ENCODE assay signal across 8 cellular contexts in the genomic region with DNA sequence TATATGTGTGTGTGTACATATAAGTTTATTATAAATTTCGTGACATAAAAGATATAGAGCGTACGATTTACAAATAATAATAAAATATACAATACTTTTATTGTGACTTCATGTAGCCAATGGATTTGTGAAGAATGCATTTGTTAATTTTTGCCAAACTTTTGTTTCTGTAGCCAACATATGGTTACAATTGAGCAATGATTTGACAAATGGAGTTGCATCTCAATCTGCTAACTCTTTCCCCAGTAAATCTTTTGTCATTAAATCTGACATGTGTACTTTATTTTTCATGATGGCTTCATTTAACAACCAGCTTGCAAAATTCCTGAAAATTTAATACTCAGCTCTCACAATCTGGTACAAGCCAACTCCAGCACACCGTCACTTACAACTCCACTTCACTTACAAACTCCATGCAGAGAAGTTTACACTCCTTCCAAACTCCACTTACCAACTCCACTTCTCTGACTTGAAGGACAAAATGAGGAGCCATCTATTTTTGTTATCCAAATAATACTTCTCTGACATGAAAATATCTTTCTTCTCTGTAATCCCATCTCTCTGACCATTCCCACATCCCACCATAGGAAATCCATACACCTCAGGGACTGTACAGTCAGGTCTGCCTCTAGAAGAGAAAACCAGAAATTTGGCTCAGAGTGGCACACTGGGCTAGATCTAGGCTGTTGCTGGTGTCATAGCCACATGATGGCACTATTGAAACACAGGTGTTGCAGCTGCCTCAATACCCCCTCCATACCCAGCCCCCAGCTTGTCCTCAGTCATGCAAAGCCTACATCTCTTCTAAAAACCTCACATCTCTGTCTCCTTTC. TPM values are rescaled to one million over a fixed set of nuclear protein-coding genes. Genes with fewer than 3 reads are reported as not detected.
DNase-seq lines count a peak whose midpoint lies in the region; ATAC-seq, FAIRE-seq and TF ChIP-seq lines count a peak whose summit lies in the region.

No MANE protein-coding gene starts in this region.

- peaks cover 0 to 5% (median 0%) of the 10 kb centered on the region in 3 experiments; a peak in 1 of 7 replicates for H3K36me3 Mint-ChIP-seq in H9 (ENCODE audit: insufficient read depth in 1 of 3, low read depth in 3 of 3)

- no peaks in the 10 kb centered on the region for H3K27me3 Mint-ChIP-seq in H9 (ENCODE audit: low read depth)

- H3K18ac ChIP-seq in H9 (ENCODE audit: insufficient read length, low read depth, low read length), result no peak overlapping the region

- no peak overlapping the region for H3K4me2 ChIP-seq in H9 (ENCODE audit: insufficient read depth, insufficient read length, low read length)

- H3K23ac ChIP-seq in H9 (ENCODE audit: insufficient read length, low read depth, low read length), result no peak overlapping the region

- H3K9ac ChIP-seq in H9 (ENCODE audit: extremely low read depth, insufficient read length, low read length), result no peak overlapping the region

- DNase-seq in D721Med (ENCODE audit: insufficient read length, low spot score) (no peak), H9 (peak; percentile 69), RPMI8226 (peak; percentile 44), fibroblast of villous mesenchyme (ENCODE audit: low read depth) (peak; percentile 35), testis (peak; percentile 55)
- no peak for DNase-seq in activated CD8-positive, alpha-beta memory T cell treated with anti-CD3 and anti-CD28 coated beads, Interleukin-2, amount 50 U/mL, for 48 hours
- no peak for DNase-seq in activated effector memory CD4-positive, alpha-beta T cell treated with anti-CD3 and anti-CD28 coated beads, Interleukin-2, amount 50 U/mL, for 16 hours

- no peak overlapping the region for H4K8ac ChIP-seq in H9 (replicated peaks; ENCODE audit: insufficient read length, low read depth, low read length)

- H3K4me1 Mint-ChIP-seq in H9, result peaks cover 7 to 8% of the 10 kb centered on the region in 2 experiments

- H4K20me1 ChIP-seq in H9 (ENCODE audit: control insufficient read depth, insufficient read depth, insufficient read length), result no peaks in the 10 kb centered on the region

- H3K79me2 ChIP-seq in H9 (ENCODE audit: insufficient read depth, low read length), result no peaks in the 10 kb centered on the region

- TF ChIP-seq CTCF in D721Med (IDR thresholded peaks at IDR 0.05; ENCODE audit: insufficient read depth, missing control alignments), result peak; percentile 66
- TF ChIP-seq CTCF in H9 (conservative IDR thresholded peaks at IDR 0.05), result peak; percentile 78
- TF ChIP-seq CTCF in fibroblast of villous mesenchyme (IDR thresholded peaks at IDR 0.05; ENCODE audit: insufficient read depth, low read depth, low read length), result peak; percentile 44
- TF ChIP-seq CTCF in testis (IDR thresholded peaks at IDR 0.05), result no peak

- no peak overlapping the region for H3K56ac ChIP-seq in H9 (ENCODE audit: insufficient read length, low read depth, low read length)

- no peak overlapping the region for H2AFZ ChIP-seq in H9 (ENCODE audit: low read length)

- H4K5ac ChIP-seq in H9 (ENCODE audit: insufficient read length, low read depth, low read length), result no peak overlapping the region

- WGBS in H9 (ENCODE audit: extremely low coverage, insufficient read length, low lambda C conversion rate), result 100% methylated on average over 1 of the region's 4 CpGs
- WGBS in testis, 2 donors, result 90 to 92% methylated on average over 4 of the region's 4 CpGs

- no peak overlapping the region for H2BK15ac ChIP-seq in H9 (ENCODE audit: low read depth, low read length)

- H2BK12ac ChIP-seq in H9 (ENCODE audit: insufficient read length, low read depth, low read length), result no peak overlapping the region

- no peak overlapping the region for H2BK5ac ChIP-seq in H9 (ENCODE audit: insufficient read length, low read length)

- H3K4ac ChIP-seq in H9 (ENCODE audit: low read depth, low read length), result no peak overlapping the region

- TF ChIP-seq POLR2A in testis (IDR thresholded peaks at IDR 0.05), result no peak

- no peak overlapping the region for H3K4me3 Mint-ChIP-seq in H9

- H3K9me3 Mint-ChIP-seq in H9, result peaks cover 0 to 7% of the 10 kb centered on the region in 2 experiments; a peak in 2 of 5 replicates

- H3K27ac Mint-ChIP-seq in H9, result peak overlapping the region in 1 of 3 experiments; percentile 3; a peak in 2 of 7 replicates

- no peak overlapping the region for H2AK5ac ChIP-seq in H9 (ENCODE audit: insufficient read length, low read length)

- no peak overlapping the region for H3K4me3 ChIP-seq in fibroblast of villous mesenchyme (ENCODE audit: low read depth, low read length)
- H3K4me3 ChIP-seq in testis, result no peak overlapping the region

- H2BK20ac ChIP-seq in H9 (ENCODE audit: low read depth, low read length, poor library complexity, severe bottlenecking), result no peak overlapping the region

- H3K14ac ChIP-seq in H9 (ENCODE audit: insufficient read depth, low read length), result no peak overlapping the region

- H3K27ac ChIP-seq in H9 (ENCODE audit: insufficient read length, low read depth, low read length) (no peak overlapping the region), testis (no peak overlapping the region)

- intact Hi-C loops in testis (cut with DNase I; ENCODE audit: low total_unique reads), result no loop called here

- no peaks in the 10 kb centered on the region for H3K23me2 ChIP-seq in H9 (ENCODE audit: insufficient read length, low read depth, low read length, poor library complexity, severe bottlenecking)

- H2BK120ac ChIP-seq in H9 (ENCODE audit: low read depth, low read length, poor library complexity, severe bottlenecking), result no peak overlapping the region

- H3T11ph ChIP-seq in H9 (ENCODE audit: low read length), result no peak overlapping the region

- no peak overlapping the region for H4K91ac ChIP-seq in H9 (ENCODE audit: insufficient read length, low read depth, low read length)

- no peak for FAIRE-seq in D721Med (lab: Jason Lieb, UNC)

- H3K9me3 ChIP-seq in H9 (ENCODE audit: control insufficient read depth, low read depth, low read length), result no peaks in the 10 kb centered on the region
- H3K9me3 ChIP-seq in testis, result no peaks in the 10 kb centered on the region

- ATAC-seq in HG02885 (IDR thresholded peaks at IDR 0.05; ENCODE audit: poor library complexity, unreplicated experiment), result no peak

- no peaks in the 10 kb centered on the region for H3K79me1 ChIP-seq in H9 (ENCODE audit: insufficient read depth, low read depth, low read length, poor library complexity, severe bottlenecking)

- H3K36me3 ChIP-seq in testis (ENCODE audit: low read depth, missing control alignments), result no peaks in the 10 kb centered on the region

- H3K27me3 ChIP-seq in H9 (ENCODE audit: insufficient read depth, low read length) (no peaks in the 10 kb centered on the region), testis (no peaks in the 10 kb centered on the region)

- peaks cover 3% of the 10 kb centered on the region; the same call in 1 of the 2 replicates for H3K4me1 ChIP-seq in H9 (ENCODE audit: insufficient read depth, low read length)
- no peaks in the 10 kb centered on the region for H3K4me1 ChIP-seq in testis

RNA-seq across cellular contexts. Expression of a gene that starts 26.6 kb away (rescaled TPM):
- total RNA-seq in H9 (2021) (20.8 and 23.2 TPM in 2 replicates), fibroblast of villous mesenchyme (36.4 and 70.0 TPM in 2 replicates), testis (10 to 100 TPM; 69.9 to 77.4 TPM)
- 49.8 TPM for polyA plus RNA-seq in testis (ENCODE audit: insufficient read depth, low read depth, low replicate concordance)

RNA-seq across cellular contexts. Expression of a gene that starts 50.7 kb away (rescaled TPM):
- total RNA-seq in H9 (2021) (58.0 and 58.3 TPM in 2 replicates), fibroblast of villous mesenchyme (70.9 and 99.7 TPM in 2 replicates), testis (100 to 1,000 TPM; 154 to 155 TPM)
- 36.8 TPM for polyA plus RNA-seq in testis (ENCODE audit: insufficient read depth, low read depth, low replicate concordance)

Comparison
In these comparisons a context has a peak if more than half of its experiments do, and no peak if none do; other contexts are left out.
1. DNase-seq: peak in H9 (single experiment), RPMI8226 (single experiment), fibroblast of villous mesenchyme (single experiment) and testis (single experiment); none in D721Med (single experiment), activated CD8-positive, alpha-beta memory T cell treated with anti-CD3 and anti-CD28 coated beads, Interleukin-2, amount 50 U/mL, for 48 hours (single experiment) and activated effector memory CD4-positive, alpha-beta T cell treated with anti-CD3 and anti-CD28 coated beads, Interleukin-2, amount 50 U/mL, for 16 hours (single experiment).
2. CTCF ChIP-seq: peak in D721Med (single experiment), H9 (single experiment) and fibroblast of villous mesenchyme (single experiment); none in testis (0 of 3).